Comparison of ENCODE assay signal across 2 cellular contexts in genomic region chr5:112697301-112697700, GRCh38.
TF ChIP-seq lines count a peak whose summit lies in the region.

No MANE protein-coding gene starts in this region.

TF ChIP-seq in SK-N-SH treated with all-trans-retinoic acid at 6 μM for 48 hours, 23 proteins besides CTCF, POLR2A, EP300 and RAD21:
- TF ChIP-seq CREB5 (CRISPR knock-in tag; IDR thresholded peaks at IDR 0.05; ENCODE audit: low read depth) (no peak), TCF4 (CRISPR knock-in tag; IDR thresholded peaks at IDR 0.05; ENCODE audit: borderline replicate concordance) (peak; percentile 44; the same call in 1 of the 2 replicates), ISL1 (CRISPR knock-in tag; IDR thresholded peaks at IDR 0.05) (no peak)

TF ChIP-seq in SK-N-SH, 30 proteins besides CTCF, POLR2A, EP300 and RAD21:
- TF ChIP-seq REST (IDR thresholded peaks at IDR 0.05; ENCODE audit: low read depth, low read length): no peak
